ENCODE assay signal across 10 cellular contexts in genomic region chr17:39757931-39758873, GRCh38.
DNase-seq lines count a peak whose midpoint lies in the region; ATAC-seq lines count a peak whose summit lies in the region.
"Had no signal": no experiment of that assay in that cellular context is flagged by ENCODE, and none has a peak within 500 bp of the region (broad histone marks: within the 10 kb centered on the region; RNA-seq: fewer than 3 reads in every experiment).

No MANE protein-coding gene starts in this region.

- peaks cover 57 to 82% of the 10 kb centered on the region in 2 donors for H3K4me1 Mint-ChIP-seq in stimulated activated naive B cell treated with anti-CD40 and anti-IgM and Interleukin-4, amounts not matched to agents 10 μg/mL and 1 μg/mL and 100 μg/mL, for 72 hours

- no peaks in the 10 kb centered on the region for H3K27me3 Mint-ChIP-seq in stimulated activated naive B cell treated with anti-CD40 and anti-IgM and Interleukin-4, amounts not matched to agents 10 μg/mL and 1 μg/mL and 100 μg/mL, for 72 hours

- DNase-seq in SKM-1 treated with dmso at 0.1 percent for 144 hours (lab: John Stamatoyannopoulos, UW; ENCODE audit: unreplicated experiment): peak; percentile 11
- DNase-seq in SKM-1 (lab: John Stamatoyannopoulos, UW; ENCODE audit: unreplicated experiment): no peak
- peak; percentile 51 for DNase-seq in activated CD4-positive, CD25-positive, alpha-beta regulatory T cell treated with anti-CD3 and anti-CD28 coated beads, Interleukin-2, amount 50 U/mL, for 72 hours
- DNase-seq in astrocyte of the hippocampus (ENCODE audit: low read depth, low spot score): peak; percentile 94
- peak; percentile 69 for DNase-seq in stimulated activated naive B cell treated with anti-CD40 and anti-IgM and Interleukin-4, amounts not matched to agents 10 μg/mL and 1 μg/mL and 100 μg/mL, for 72 hours
- no peak for DNase-seq in NCI-H2107 (lab: John Stamatoyannopoulos, UW)
- no peak for DNase-seq in NCI-H1417 treated with DMSO at 0.1 percent for 48 hours (lab: John Stamatoyannopoulos, UW)
- DNase-seq: NCI-H748 treated with DMSO at 0.1 percent for 48 hours had no signal

- H3K36me3 Mint-ChIP-seq in stimulated activated naive B cell treated with anti-CD40 and anti-IgM and Interleukin-4, amounts not matched to agents 10 μg/mL and 1 μg/mL and 100 μg/mL, for 72 hours: peaks cover 28 to 47% of the 10 kb centered on the region in 2 donors

- H3K4me3 Mint-ChIP-seq in stimulated activated naive B cell treated with anti-CD40 and anti-IgM and Interleukin-4, amounts not matched to agents 10 μg/mL and 1 μg/mL and 100 μg/mL, for 72 hours: peak overlapping the region; percentile 57 to 63

- no peaks in the 10 kb centered on the region for H3K9me3 Mint-ChIP-seq in stimulated activated naive B cell treated with anti-CD40 and anti-IgM and Interleukin-4, amounts not matched to agents 10 μg/mL and 1 μg/mL and 100 μg/mL, for 72 hours

- H3K27ac Mint-ChIP-seq in stimulated activated naive B cell treated with anti-CD40 and anti-IgM and Interleukin-4, amounts not matched to agents 10 μg/mL and 1 μg/mL and 100 μg/mL, for 72 hours: peak overlapping the region; percentile 96

- ATAC-seq in stimulated activated naive B cell treated with anti-CD40 and anti-IgM and Interleukin-4, amounts not matched to agents 10 μg/mL and 1 μg/mL and 100 μg/mL, for 72 hours (replicated peaks): peak; percentile 27 to 33
- ATAC-seq in HG02588 (IDR thresholded peaks at IDR 0.05; ENCODE audit: unreplicated experiment): no peak
- ATAC-seq: A549 had no signal

Comparison
In these comparisons a context has a peak if more than half of its experiments do, and no peak if none do; other contexts are left out.
1. DNase-seq: peak in SKM-1 treated with dmso at 0.1 percent for 144 hours (single experiment), activated CD4-positive, CD25-positive, alpha-beta regulatory T cell treated with anti-CD3 and anti-CD28 coated beads, Interleukin-2, amount 50 U/mL, for 72 hours (single experiment), astrocyte of the hippocampus (single experiment) and stimulated activated naive B cell treated with anti-CD40 and anti-IgM and Interleukin-4, amounts not matched to agents 10 μg/mL and 1 μg/mL and 100 μg/mL, for 72 hours (single experiment); none in SKM-1 (single experiment), NCI-H2107 (single experiment) and NCI-H1417 treated with DMSO at 0.1 percent for 48 hours (single experiment).